Comparison of ENCODE assay signal across 1 cellular context in genomic region chr3:32186097-32186496, GRCh38.
A peak's percentile ranks its signal among the peaks of the same experiment; 100 is the strongest.
TF ChIP-seq lines count a peak whose summit lies in the region.

No MANE protein-coding gene starts in this region.

TF ChIP-seq in K562, 482 proteins besides CTCF, POLR2A, EP300 and RAD21:
- TF ChIP-seq NFYB (IDR thresholded peaks at IDR 0.05; ENCODE audit: extremely low read depth, insufficient read length) (peak; percentile 9), POLR2G (IDR thresholded peaks at IDR 0.05; ENCODE audit: low read depth, low read length) (no peak)
